Comparison of ENCODE assay signal across 8 cellular contexts in the genomic region with DNA sequence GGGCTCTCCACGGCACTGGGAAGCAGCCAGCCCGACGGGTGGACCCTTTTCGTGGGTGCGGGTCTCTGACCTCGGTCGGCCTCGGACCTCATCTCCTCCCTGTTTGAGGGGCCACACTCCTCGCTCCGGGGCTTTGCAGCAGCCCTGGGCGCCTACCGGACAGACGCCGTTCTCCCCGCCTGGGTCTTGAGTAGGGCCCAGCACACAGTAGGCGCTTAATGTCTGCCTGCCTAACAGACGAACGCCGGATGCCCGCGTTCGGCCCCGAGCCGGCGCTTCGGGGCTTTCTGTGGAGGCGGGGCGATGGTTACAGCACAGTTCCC.
DNase-seq lines count a peak whose midpoint lies in the region; ATAC-seq and TF ChIP-seq lines count a peak whose summit lies in the region.

No MANE protein-coding gene starts in this region.

- peaks cover 9% of the 10 kb centered on the region for H3K4me1 ChIP-seq in KMS-11 (ENCODE audit: low read depth, poor library complexity, severe bottlenecking)
- peaks cover 13 to 25% of the 10 kb centered on the region in 2 donors for H3K4me1 ChIP-seq in duodenal mucosa (ENCODE audit: control insufficient read depth in 1 of 2, insufficient read depth in 2 of 2, low read length in 2 of 2)

- peaks cover 3% of the 10 kb centered on the region for H3K9me3 Mint-ChIP-seq in nephron

- H3K9ac ChIP-seq in KMS-11 = peak overlapping the region; percentile 71
- H3K9ac ChIP-seq in duodenal mucosa (ENCODE audit: low read depth in 1 of 2, low read length in 2 of 2) = peak overlapping the region; percentile 87 to 93

- H3K4me3 Mint-ChIP-seq in nephron = peak overlapping the region; percentile 94 to 99 (median 95)

- TF ChIP-seq CTCF in KMS-11 (conservative IDR thresholded peaks at IDR 0.05; ENCODE audit: low read depth, low read length) (no peak), nephron (IDR thresholded peaks at IDR 0.05; ENCODE audit: unreplicated experiment in 3 of 3) (no peak), GM10248 (IDR thresholded peaks at IDR 0.05; ENCODE audit: control extremely low read depth, extremely low read depth, low read depth, missing control alignments) (no peak)

- H4K20me1 ChIP-seq in KMS-11 (ENCODE audit: insufficient read depth) = no peaks in the 10 kb centered on the region

- H3K4me3 ChIP-seq in KMS-11 (IDR thresholded peaks at IDR 0.05; ENCODE audit: insufficient read depth, low read depth, low read length) = no peak overlapping the region
- H3K4me3 ChIP-seq in duodenal mucosa (ENCODE audit: low read depth in 1 of 2, low read length in 2 of 2) = peak overlapping the region; percentile 97 to 98

- POLR2A ChIA-PET in GM10248 (lab: Yijun Ruan, JAX) = interaction anchor here (0.9 to 1.0 kb wide), 5 partner anchors 19 to 318 kb away, joined by 3 to 5 read pairs (median 3); a partner anchor contains a TSS

- ATAC-seq in GM19397 (IDR thresholded peaks at IDR 0.05; ENCODE audit: unreplicated experiment) = peak; percentile 14

- H3K27ac ChIP-seq in KMS-11 (peak overlapping the region; percentile 33), duodenal mucosa (ENCODE audit: low read depth, low read length) (peak overlapping the region; percentile 72)

- DNase-seq in HuH-7.5 (ENCODE audit: low spot score) = no peak
- DNase-seq in inferior parietal cortex (ENCODE audit: extremely low spot score) = no peak
- no peak for DNase-seq in GM10248 (ENCODE audit: extremely low spot score)
- DNase-seq in NCI-H2196 (lab: John Stamatoyannopoulos, UW; ENCODE audit: unreplicated experiment) = no peak

- CTCF ChIA-PET in GM10248 (lab: Yijun Ruan, JAX) = interaction anchor here (1.0 to 7.3 kb wide), 5 partner anchors 7 to 117 kb away, joined by 3 to 89 read pairs (median 5); no protein-coding TSS in a partner anchor

- peak overlapping the region; percentile 95 to 99 (median 98) for H3K27ac Mint-ChIP-seq in nephron

- H3K27me3 Mint-ChIP-seq in nephron (ENCODE audit: low read depth) = peaks cover 3% of the 10 kb centered on the region

- H3K9me3 ChIP-seq in duodenal mucosa (ENCODE audit: control insufficient read depth in 1 of 2, low read length in 2 of 2) = no peaks in the 10 kb centered on the region

- H3K79me2 ChIP-seq in KMS-11 (ENCODE audit: insufficient read depth, low read depth) = peaks cover 41% of the 10 kb centered on the region

- H3K36me3 ChIP-seq in KMS-11 (ENCODE audit: insufficient read depth) (no peaks in the 10 kb centered on the region), duodenal mucosa (ENCODE audit: control insufficient read depth in 1 of 2, insufficient read depth in 2 of 2, low read length in 2 of 2) (peaks cover 0 to 5% of the 10 kb centered on the region in 2 donors)

- H3K27me3 ChIP-seq in KMS-11 (ENCODE audit: insufficient read depth, low read depth) (no peaks in the 10 kb centered on the region), duodenal mucosa (ENCODE audit: control insufficient read depth in 1 of 2, insufficient read depth in 2 of 2, low read length in 2 of 2) (no peaks in the 10 kb centered on the region)

- peak overlapping the region; percentile 55 for H2AFZ ChIP-seq in KMS-11 (ENCODE audit: low read depth)

- peaks cover 39% of the 10 kb centered on the region for H3K36me3 Mint-ChIP-seq in nephron (ENCODE audit: low read depth)

- H3K4me2 ChIP-seq in KMS-11 = peak overlapping the region; percentile 76

- H3K4me1 Mint-ChIP-seq in nephron = peaks cover 29% of the 10 kb centered on the region
